ENCODE assay signal across 2 cellular contexts in the genomic region with DNA sequence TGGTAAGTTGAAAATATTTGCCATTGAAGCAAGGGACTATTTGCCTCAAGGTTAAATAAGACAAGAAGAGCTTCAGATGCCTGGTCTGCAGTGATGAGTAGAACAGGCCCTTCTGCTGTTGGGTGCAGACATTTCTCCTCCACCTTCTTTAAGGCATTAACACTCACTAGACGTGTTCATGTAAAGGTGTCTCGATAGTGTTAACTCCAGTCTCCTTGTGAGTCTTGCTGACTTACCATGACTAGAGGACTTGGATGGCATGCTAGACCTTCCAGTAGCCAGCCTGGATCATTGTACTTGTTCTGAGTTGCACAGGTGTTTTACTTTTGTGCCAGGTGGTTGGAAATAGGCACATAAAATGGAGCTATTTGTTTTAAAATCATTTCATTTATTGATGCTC.
TF ChIP-seq lines count a peak whose summit lies in the region.

No MANE protein-coding gene starts in this region.

TF ChIP-seq in A549, 52 proteins besides CTCF, POLR2A, EP300 and RAD21 (continued from another document):
- TF ChIP-seq E2F6 (IDR thresholded peaks at IDR 0.05; ENCODE audit: borderline replicate concordance, low read depth) (no peak), GATA3 (IDR thresholded peaks at IDR 0.05; ENCODE audit: borderline replicate concordance) (no peak), ESRRA (IDR thresholded peaks at IDR 0.05; ENCODE audit: borderline replicate concordance, low read length) (no peak), CBX2 (IDR thresholded peaks at IDR 0.05; ENCODE audit: borderline replicate concordance, low read depth) (no peak), PHF8 (IDR thresholded peaks at IDR 0.05; ENCODE audit: borderline replicate concordance, low read depth) (no peak), BHLHE40 (IDR thresholded peaks at IDR 0.05; ENCODE audit: low read depth, low read length) (no peak), MAFK (IDR thresholded peaks at IDR 0.05; ENCODE audit: partially characterized antibody) (peak; percentile 93), CHD4 (IDR thresholded peaks at IDR 0.05; ENCODE audit: borderline replicate concordance) (no peak), TFCP2L1 (CRISPR knock-in tag; IDR thresholded peaks at IDR 0.05) (no peak), FOSL2 (IDR thresholded peaks at IDR 0.05) (no peak), FOSL2 (CRISPR knock-in tag; IDR thresholded peaks at IDR 0.05) (peak; percentile 30; the same call in 1 of the 2 replicates), ELK1 (IDR thresholded peaks at IDR 0.05; ENCODE audit: low read depth, low read length) (no peak), HDAC2 (IDR thresholded peaks at IDR 0.05) (no peak), NPAS2 (CRISPR knock-in tag; IDR thresholded peaks at IDR 0.05; ENCODE audit: borderline replicate concordance) (no peak), NFE2L2 (conservative IDR thresholded peaks at IDR 0.05; ENCODE audit: low read length) (peak; percentile 71), MYC (IDR thresholded peaks at IDR 0.05; ENCODE audit: borderline replicate concordance, low read length) (no peak)
- TF ChIP-seq, protein P1, sequence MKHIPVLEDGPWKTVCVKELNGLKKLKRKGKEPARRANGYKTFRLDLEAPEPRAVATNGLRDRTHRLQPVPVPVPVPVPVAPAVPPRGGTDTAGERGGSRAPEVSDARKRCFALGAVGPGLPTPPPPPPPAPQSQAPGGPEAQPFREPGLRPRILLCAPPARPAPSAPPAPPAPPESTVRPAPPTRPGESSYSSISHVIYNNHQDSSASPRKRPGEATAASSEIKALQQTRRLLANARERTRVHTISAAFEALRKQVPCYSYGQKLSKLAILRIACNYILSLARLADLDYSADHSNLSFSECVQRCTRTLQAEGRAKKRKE (CRISPR knock-in tag; IDR thresholded peaks at IDR 0.05; ENCODE audit: low read depth) = peak; percentile 66; the same call in 1 of the 2 replicates
- TF ChIP-seq, protein P2, sequence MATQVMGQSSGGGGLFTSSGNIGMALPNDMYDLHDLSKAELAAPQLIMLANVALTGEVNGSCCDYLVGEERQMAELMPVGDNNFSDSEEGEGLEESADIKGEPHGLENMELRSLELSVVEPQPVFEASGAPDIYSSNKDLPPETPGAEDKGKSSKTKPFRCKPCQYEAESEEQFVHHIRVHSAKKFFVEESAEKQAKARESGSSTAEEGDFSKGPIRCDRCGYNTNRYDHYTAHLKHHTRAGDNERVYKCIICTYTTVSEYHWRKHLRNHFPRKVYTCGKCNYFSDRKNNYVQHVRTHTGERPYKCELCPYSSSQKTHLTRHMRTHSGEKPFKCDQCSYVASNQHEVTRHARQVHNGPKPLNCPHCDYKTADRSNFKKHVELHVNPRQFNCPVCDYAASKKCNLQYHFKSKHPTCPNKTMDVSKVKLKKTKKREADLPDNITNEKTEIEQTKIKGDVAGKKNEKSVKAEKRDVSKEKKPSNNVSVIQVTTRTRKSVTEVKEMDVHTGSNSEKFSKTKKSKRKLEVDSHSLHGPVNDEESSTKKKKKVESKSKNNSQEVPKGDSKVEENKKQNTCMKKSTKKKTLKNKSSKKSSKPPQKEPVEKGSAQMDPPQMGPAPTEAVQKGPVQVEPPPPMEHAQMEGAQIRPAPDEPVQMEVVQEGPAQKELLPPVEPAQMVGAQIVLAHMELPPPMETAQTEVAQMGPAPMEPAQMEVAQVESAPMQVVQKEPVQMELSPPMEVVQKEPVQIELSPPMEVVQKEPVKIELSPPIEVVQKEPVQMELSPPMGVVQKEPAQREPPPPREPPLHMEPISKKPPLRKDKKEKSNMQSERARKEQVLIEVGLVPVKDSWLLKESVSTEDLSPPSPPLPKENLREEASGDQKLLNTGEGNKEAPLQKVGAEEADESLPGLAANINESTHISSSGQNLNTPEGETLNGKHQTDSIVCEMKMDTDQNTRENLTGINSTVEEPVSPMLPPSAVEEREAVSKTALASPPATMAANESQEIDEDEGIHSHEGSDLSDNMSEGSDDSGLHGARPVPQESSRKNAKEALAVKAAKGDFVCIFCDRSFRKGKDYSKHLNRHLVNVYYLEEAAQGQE (IDR thresholded peaks at IDR 0.05) = no peak

TF ChIP-seq in HepG2, 621 proteins besides CTCF, POLR2A, EP300 and RAD21 (continued from another document and continues in another):
- TF ChIP-seq, protein P3, sequence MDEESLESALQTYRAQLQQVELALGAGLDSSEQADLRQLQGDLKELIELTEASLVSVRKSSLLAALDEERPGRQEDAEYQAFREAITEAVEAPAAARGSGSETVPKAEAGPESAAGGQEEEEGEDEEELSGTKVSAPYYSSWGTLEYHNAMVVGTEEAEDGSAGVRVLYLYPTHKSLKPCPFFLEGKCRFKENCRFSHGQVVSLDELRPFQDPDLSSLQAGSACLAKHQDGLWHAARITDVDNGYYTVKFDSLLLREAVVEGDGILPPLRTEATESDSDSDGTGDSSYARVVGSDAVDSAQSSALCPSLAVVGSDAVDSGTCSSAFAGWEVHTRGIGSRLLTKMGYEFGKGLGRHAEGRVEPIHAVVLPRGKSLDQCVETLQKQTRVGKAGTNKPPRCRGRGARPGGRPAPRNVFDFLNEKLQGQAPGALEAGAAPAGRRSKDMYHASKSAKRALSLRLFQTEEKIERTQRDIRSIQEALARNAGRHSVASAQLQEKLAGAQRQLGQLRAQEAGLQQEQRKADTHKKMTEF (CRISPR knock-in tag; IDR thresholded peaks at IDR 0.05) = no peak
- no peak for TF ChIP-seq ZNF83 (CRISPR knock-in tag; IDR thresholded peaks at IDR 0.05; ENCODE audit: borderline replicate concordance)
- TF ChIP-seq ZNF275 (CRISPR knock-in tag; IDR thresholded peaks at IDR 0.05; ENCODE audit: borderline replicate concordance) = no peak
- no peak for TF ChIP-seq RNF2 (conservative IDR thresholded peaks at IDR 0.05; ENCODE audit: low read depth)
- TF ChIP-seq, protein P4, sequence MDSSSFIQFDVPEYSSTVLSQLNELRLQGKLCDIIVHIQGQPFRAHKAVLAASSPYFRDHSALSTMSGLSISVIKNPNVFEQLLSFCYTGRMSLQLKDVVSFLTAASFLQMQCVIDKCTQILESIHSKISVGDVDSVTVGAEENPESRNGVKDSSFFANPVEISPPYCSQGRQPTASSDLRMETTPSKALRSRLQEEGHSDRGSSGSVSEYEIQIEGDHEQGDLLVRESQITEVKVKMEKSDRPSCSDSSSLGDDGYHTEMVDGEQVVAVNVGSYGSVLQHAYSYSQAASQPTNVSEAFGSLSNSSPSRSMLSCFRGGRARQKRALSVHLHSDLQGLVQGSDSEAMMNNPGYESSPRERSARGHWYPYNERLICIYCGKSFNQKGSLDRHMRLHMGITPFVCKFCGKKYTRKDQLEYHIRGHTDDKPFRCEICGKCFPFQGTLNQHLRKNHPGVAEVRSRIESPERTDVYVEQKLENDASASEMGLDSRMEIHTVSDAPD (CRISPR knock-in tag; IDR thresholded peaks at IDR 0.05) = no peak
- TF ChIP-seq, protein P5, sequence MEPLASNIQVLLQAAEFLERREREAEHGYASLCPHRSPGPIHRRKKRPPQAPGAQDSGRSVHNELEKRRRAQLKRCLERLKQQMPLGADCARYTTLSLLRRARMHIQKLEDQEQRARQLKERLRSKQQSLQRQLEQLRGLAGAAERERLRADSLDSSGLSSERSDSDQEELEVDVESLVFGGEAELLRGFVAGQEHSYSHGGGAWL (CRISPR knock-in tag; IDR thresholded peaks at IDR 0.05) = no peak
- peak; percentile 74; the same call in 1 of the 2 replicates for TF ChIP-seq NFE2 (CRISPR knock-in tag; IDR thresholded peaks at IDR 0.05)
- TF ChIP-seq TEAD2 (CRISPR knock-in tag; IDR thresholded peaks at IDR 0.05) = no peak
- TF ChIP-seq RBFOX2 (IDR thresholded peaks at IDR 0.05; ENCODE audit: low read depth, low read length) = no peak
- TF ChIP-seq ZNF773 (CRISPR knock-in tag; IDR thresholded peaks at IDR 0.05; ENCODE audit: borderline replicate concordance) = no peak
- TF ChIP-seq THAP9 (CRISPR knock-in tag; IDR thresholded peaks at IDR 0.05; ENCODE audit: borderline replicate concordance) = no peak
- TF ChIP-seq, protein P6, sequence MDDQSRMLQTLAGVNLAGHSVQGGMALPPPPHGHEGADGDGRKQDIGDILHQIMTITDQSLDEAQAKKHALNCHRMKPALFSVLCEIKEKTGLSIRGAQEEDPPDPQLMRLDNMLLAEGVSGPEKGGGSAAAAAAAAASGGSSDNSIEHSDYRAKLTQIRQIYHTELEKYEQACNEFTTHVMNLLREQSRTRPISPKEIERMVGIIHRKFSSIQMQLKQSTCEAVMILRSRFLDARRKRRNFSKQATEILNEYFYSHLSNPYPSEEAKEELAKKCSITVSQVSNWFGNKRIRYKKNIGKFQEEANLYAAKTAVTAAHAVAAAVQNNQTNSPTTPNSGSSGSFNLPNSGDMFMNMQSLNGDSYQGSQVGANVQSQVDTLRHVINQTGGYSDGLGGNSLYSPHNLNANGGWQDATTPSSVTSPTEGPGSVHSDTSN (CRISPR knock-in tag; IDR thresholded peaks at IDR 0.05; ENCODE audit: borderline replicate concordance) = no peak
- TF ChIP-seq SATB2 (CRISPR knock-in tag; IDR thresholded peaks at IDR 0.05) = no peak
- TF ChIP-seq ZNF639 (CRISPR knock-in tag; conservative IDR thresholded peaks at IDR 0.05) = no peak
- TF ChIP-seq IKZF4 (CRISPR knock-in tag; IDR thresholded peaks at IDR 0.05; ENCODE audit: borderline replicate concordance, low read depth, not compliant biosample characterization) = no peak
- no peak for TF ChIP-seq PITX1 (CRISPR knock-in tag; IDR thresholded peaks at IDR 0.05)
- no peak for TF ChIP-seq HNF4A (CRISPR knock-in tag; IDR thresholded peaks at IDR 0.05)
- TF ChIP-seq PAWR (CRISPR knock-in tag; IDR thresholded peaks at IDR 0.05; ENCODE audit: borderline replicate concordance) = no peak
- TF ChIP-seq, protein P7, sequence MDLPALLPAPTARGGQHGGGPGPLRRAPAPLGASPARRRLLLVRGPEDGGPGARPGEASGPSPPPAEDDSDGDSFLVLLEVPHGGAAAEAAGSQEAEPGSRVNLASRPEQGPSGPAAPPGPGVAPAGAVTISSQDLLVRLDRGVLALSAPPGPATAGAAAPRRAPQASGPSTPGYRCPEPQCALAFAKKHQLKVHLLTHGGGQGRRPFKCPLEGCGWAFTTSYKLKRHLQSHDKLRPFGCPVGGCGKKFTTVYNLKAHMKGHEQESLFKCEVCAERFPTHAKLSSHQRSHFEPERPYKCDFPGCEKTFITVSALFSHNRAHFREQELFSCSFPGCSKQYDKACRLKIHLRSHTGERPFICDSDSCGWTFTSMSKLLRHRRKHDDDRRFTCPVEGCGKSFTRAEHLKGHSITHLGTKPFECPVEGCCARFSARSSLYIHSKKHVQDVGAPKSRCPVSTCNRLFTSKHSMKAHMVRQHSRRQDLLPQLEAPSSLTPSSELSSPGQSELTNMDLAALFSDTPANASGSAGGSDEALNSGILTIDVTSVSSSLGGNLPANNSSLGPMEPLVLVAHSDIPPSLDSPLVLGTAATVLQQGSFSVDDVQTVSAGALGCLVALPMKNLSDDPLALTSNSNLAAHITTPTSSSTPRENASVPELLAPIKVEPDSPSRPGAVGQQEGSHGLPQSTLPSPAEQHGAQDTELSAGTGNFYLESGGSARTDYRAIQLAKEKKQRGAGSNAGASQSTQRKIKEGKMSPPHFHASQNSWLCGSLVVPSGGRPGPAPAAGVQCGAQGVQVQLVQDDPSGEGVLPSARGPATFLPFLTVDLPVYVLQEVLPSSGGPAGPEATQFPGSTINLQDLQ (CRISPR knock-in tag; IDR thresholded peaks at IDR 0.05) = no peak
